In genomic region chr10:20776384-20776783, GRCh38 we compare ENCODE assay signal across 22 cellular contexts.
"Had no signal": no experiment of that assay in that cellular context is flagged by ENCODE, and none has a peak within 500 bp of the region (broad histone marks: within the 10 kb centered on the region; RNA-seq: fewer than 3 reads in every experiment).

No MANE protein-coding gene starts in this region.

- ATAC-seq: activated T-cell treated with anti-CD3 and anti-CD28 coated beads, Interleukin-2, amount 50 U/mL, for 4 hours; T-cell had no signal

- H3K27ac ChIP-seq: VCaP had no signal

- DNase-seq: activated CD4-positive, alpha-beta memory T cell treated with anti-CD3 and anti-CD28 coated beads for 36 hours; activated CD4-positive, alpha-beta T cell treated with anti-CD3 and anti-CD28 coated beads, Interleukin-2, amount 10 ng/mL, durations not matched to agents 7 days and 5 days; activated CD4-positive, CD25-positive, alpha-beta regulatory T cell; activated CD8-positive, alpha-beta memory T cell treated with anti-CD3 and anti-CD28 coated beads for 24 hours; activated effector memory CD4-positive, alpha-beta T cell treated with anti-CD3 and anti-CD28 coated beads, Interleukin-2, amount 50 U/mL, for 16 hours; activated naive CD4-positive, alpha-beta T cell treated with Interleukin-2 at 50 U/mL for 16 hours; activated T-cell treated with anti-CD3 and anti-CD28 coated beads, Interleukin-2, amount 50 U/mL, for 4 hours; amygdala; cerebellar nuclear complex; Karpas-422; NCI-H1092 treated with DMSO at 0.1 percent for 48 hours; NCI-H1436; NCI-H1694 treated with DMSO at 0.1 percent for 48 hours; NCI-H2029 treated with DMSO at 0.1 percent for 48 hours; NCI-H446; NCI-H524; NCI-H748 treated with DMSO at 0.1 percent for 48 hours; SIG-M5; T-cell; T-helper 2 cell; T1000 had no signal
